ENCODE assay signal across 8 cellular contexts in genomic region chr11:67583319-67584204, GRCh38. TPM values are rescaled to one million over a fixed set of nuclear protein-coding genes. Genes with fewer than 3 reads are reported as not detected.
DNase-seq lines count a peak whose midpoint lies in the region; ATAC-seq lines count a peak whose summit lies in the region.

GSTP1 (plus strand) TSS chr11:67583812; CDS start chr11:67583844, 32 bp downstream.

- DNase-seq in CMK (ENCODE audit: low read depth) (peak; percentile 88), HT-29 (ENCODE audit: low spot score) (peak; percentile 95), SK-MEL-5 (ENCODE audit: low read depth, low spot score) (peak; percentile 78), germinal center (ENCODE audit: low spot score) (peak; percentile 82), occipital lobe (lab: John Stamatoyannopoulos, UW) (peak; percentile 78), superior temporal gyrus (ENCODE audit: extremely low spot score) (peak; percentile 89)
- DNase-seq in activated naive CD4-positive, alpha-beta T cell (lab: John Stamatoyannopoulos, UW): peak; percentile 49 to 58 (median 50)

- in situ Hi-C loops in SK-MEL-5 (cut with HindIII; ENCODE audit: low pct_unique_long_range_greater_than_20kb, low sequenced_read_pairs): no loop called here

- ATAC-seq in GM19438 (IDR thresholded peaks at IDR 0.05; ENCODE audit: low read depth, unreplicated experiment): peak; percentile 61

RNA-seq across cellular contexts. Expression of gene GSTP1, which starts in this region (rescaled TPM):
- 2,847 and 3,158 TPM in 2 replicates for total RNA-seq in HT-29 (2014; rRNA removed; shearing (Covaris generic))
- 722 and 833 TPM in 2 replicates for total RNA-seq in SK-MEL-5 (2014; rRNA removed; shearing (Covaris generic))
- polyA plus RNA-seq in SK-MEL-5 (2015; cell fraction: cytosol; rRNA removed): 485 and 712 TPM in 2 replicates
- polyA plus RNA-seq in SK-MEL-5 (2015; cell fraction: nucleus; rRNA removed): 152 and 162 TPM in 2 replicates
- total RNA-seq in occipital lobe: 200 TPM

Comparison
In these comparisons a context has a peak if more than half of its experiments do, and no peak if none do; other contexts are left out.
1. Peak in every context shown above with its lines: DNase-seq and ATAC-seq.